ENCODE assay signal across 1 cellular context in genomic region chr22:41620646-41621098, GRCh38.
TF ChIP-seq lines count a peak whose summit lies in the region.

DESI1 (minus strand) TSS chr22:41621043; CDS start chr22:41620839, 204 bp downstream.

TF ChIP-seq in K562, 482 proteins besides CTCF, POLR2A, EP300 and RAD21 (continued from another document and continues in another):
- TF ChIP-seq ZBTB49 (CRISPR knock-in tag; IDR thresholded peaks at IDR 0.05; ENCODE audit: borderline replicate concordance), result 0 out of 2 replicates have a peak, but pooled peaks have one; percentile 44
- no peak for TF ChIP-seq TFAP4 (CRISPR knock-in tag; IDR thresholded peaks at IDR 0.05; ENCODE audit: borderline replicate concordance)
- TF ChIP-seq CREB3L1 (IDR thresholded peaks at IDR 0.05; ENCODE audit: borderline replicate concordance, low read depth), result no peak
- no peak for TF ChIP-seq HNRNPK (IDR thresholded peaks at IDR 0.05; ENCODE audit: low read depth, low read length, poor library complexity, severe bottlenecking)
- TF ChIP-seq WHSC1 (IDR thresholded peaks at IDR 0.05; ENCODE audit: low read length), result no peak
- no peak; the same call in 1 of the 2 replicates for TF ChIP-seq TAF7 (tag; IDR thresholded peaks at IDR 0.05)
- TF ChIP-seq TAF15 (IDR thresholded peaks at IDR 0.05; ENCODE audit: low read depth, low read length), result no peak
- TF ChIP-seq RCOR1 (IDR thresholded peaks at IDR 0.05; ENCODE audit: borderline replicate concordance in 1 of 2, low read depth in 2 of 2, low read length in 2 of 2), result no peak
- no peak; the same call in 1 of the 2 replicates for TF ChIP-seq SP1 (CRISPR knock-in tag; IDR thresholded peaks at IDR 0.05)
- TF ChIP-seq TCF3 (CRISPR knock-in tag; IDR thresholded peaks at IDR 0.05), result no peak
- no peak for TF ChIP-seq MCM5 (IDR thresholded peaks at IDR 0.05; ENCODE audit: low read depth)
- TF ChIP-seq MGA (IDR thresholded peaks at IDR 0.05), result peak; percentile 70; the same call in 1 of the 2 replicates
- no peak for TF ChIP-seq DMBX1 (CRISPR knock-in tag; IDR thresholded peaks at IDR 0.05; ENCODE audit: borderline replicate concordance)
- peak; percentile 23 for TF ChIP-seq CTCFL (IDR thresholded peaks at IDR 0.05; ENCODE audit: borderline replicate concordance, insufficient read depth, low read depth, low read length, poor library complexity, severe bottlenecking)
- 0 out of 4 replicates have a peak, but pooled peaks of 1 of the 2 experiments have one; percentile 26 for TF ChIP-seq UBTF (IDR thresholded peaks at IDR 0.05; ENCODE audit: borderline replicate concordance in 1 of 2, low read depth in 2 of 2, low read length in 2 of 2)
- TF ChIP-seq FOXK1 (CRISPR knock-in tag; IDR thresholded peaks at IDR 0.05; ENCODE audit: borderline replicate concordance), result no peak
- TF ChIP-seq SRSF1 (IDR thresholded peaks at IDR 0.05; ENCODE audit: low read depth, low read length), result no peak
- no peak for TF ChIP-seq ZBED1 (IDR thresholded peaks at IDR 0.05)
- TF ChIP-seq ZNF277 (CRISPR knock-in tag; IDR thresholded peaks at IDR 0.05; ENCODE audit: borderline replicate concordance), result no peak
- no peak for TF ChIP-seq CBFA2T3 (IDR thresholded peaks at IDR 0.05)
- no peak for TF ChIP-seq SREBF1 (IDR thresholded peaks at IDR 0.05; ENCODE audit: borderline replicate concordance, low read depth, low read length)
- TF ChIP-seq NKRF (IDR thresholded peaks at IDR 0.05; ENCODE audit: borderline replicate concordance), result peak; percentile 55; the same call in 1 of the 2 replicates
